ENCODE assay signal across 8 cellular contexts in the genomic region with DNA sequence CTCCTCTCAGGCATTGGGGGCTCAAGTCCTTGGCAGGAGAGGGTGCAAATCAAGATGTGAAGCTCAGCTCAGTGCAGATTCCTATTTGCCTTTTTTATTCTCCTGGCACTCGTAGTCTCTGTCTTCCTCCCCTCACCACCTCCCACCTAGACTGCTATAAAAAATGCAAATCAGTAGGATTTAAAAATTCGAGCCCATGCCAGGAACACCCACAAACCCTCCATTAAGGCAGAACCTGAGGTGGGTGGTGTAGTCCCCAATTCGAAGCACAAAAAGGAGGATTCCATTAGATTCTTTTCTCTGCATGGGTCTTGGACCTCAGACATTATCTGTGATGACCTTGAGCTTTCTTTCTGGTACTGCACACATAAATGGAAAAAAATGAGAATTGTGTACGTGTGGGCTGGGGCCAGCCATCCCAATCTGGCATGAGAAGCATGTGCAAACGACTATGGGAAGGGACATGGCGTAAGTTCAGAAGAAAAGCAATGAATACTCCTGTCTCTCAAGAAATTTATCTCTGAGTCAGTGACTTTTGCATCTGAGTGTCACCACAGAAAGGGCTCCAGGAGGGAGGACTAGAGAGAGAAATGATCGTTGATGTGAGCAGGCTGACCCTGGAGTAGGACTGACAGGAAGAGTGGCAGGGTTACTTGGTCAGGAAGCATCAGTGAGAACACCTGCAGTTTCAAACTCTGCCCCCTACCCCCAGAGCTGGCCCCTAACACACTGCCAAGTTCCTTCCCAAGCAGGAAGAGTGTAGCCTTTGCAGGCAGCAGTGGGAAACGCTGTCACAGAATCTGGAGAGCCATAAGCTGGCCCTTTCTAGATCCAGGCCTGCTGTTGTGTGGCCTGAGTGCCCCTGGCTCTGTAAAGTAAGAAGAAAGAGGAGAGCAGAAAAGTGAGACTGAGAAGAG. TPM values are rescaled to one million over a fixed set of nuclear protein-coding genes. Genes with fewer than 3 reads are reported as not detected.
A peak's percentile ranks its signal among the peaks of the same experiment; 100 is the strongest.
DNase-seq lines count a peak whose midpoint lies in the region; ATAC-seq and TF ChIP-seq lines count a peak whose summit lies in the region.

No MANE protein-coding gene starts in this region.

- H3K27ac ChIP-seq in cardiac muscle cell, result peak overlapping the region; percentile 79

- H3K27ac Mint-ChIP-seq in memory B cell, result peak overlapping the region; percentile 11
- peak overlapping the region; percentile 67 for H3K27ac Mint-ChIP-seq in type B pancreatic cell

- H3K9me3 ChIP-seq in cardiac muscle cell (ENCODE audit: low read depth) (no peaks in the 10 kb centered on the region), adipocyte (ENCODE audit: control insufficient read depth, low read length) (no peaks in the 10 kb centered on the region)

- peak overlapping the region; percentile 96 for H3K4me3 Mint-ChIP-seq in memory B cell
- peak overlapping the region; percentile 88 for H3K4me3 Mint-ChIP-seq in type B pancreatic cell

- intact Hi-C loops in cardiac septum (cut with DNase I), result loop anchor here (2.0 to 5.0 kb wide), 3 partner anchors 17 to 230 kb away; no protein-coding TSS in a partner anchor

- H3K9me3 Mint-ChIP-seq in memory B cell (no peaks in the 10 kb centered on the region), type B pancreatic cell (no peaks in the 10 kb centered on the region)

- H3K27me3 Mint-ChIP-seq in memory B cell (peaks cover 7% of the 10 kb centered on the region), type B pancreatic cell (peaks cover 32% of the 10 kb centered on the region)

- no peaks in the 10 kb centered on the region for H3K36me3 Mint-ChIP-seq in memory B cell
- no peaks in the 10 kb centered on the region for H3K36me3 Mint-ChIP-seq in type B pancreatic cell

- H3K4me1 Mint-ChIP-seq in memory B cell (peaks cover 16% of the 10 kb centered on the region), type B pancreatic cell (ENCODE audit: unreplicated experiment) (peaks cover 26% of the 10 kb centered on the region)

- H3K4me3 ChIP-seq in cardiac muscle cell (peak overlapping the region; percentile 53), adipocyte (ENCODE audit: low read length) (peak overlapping the region; percentile 86)

- no peak for ATAC-seq in memory B cell (ENCODE audit: low read depth)
- ATAC-seq in GM18909 (IDR thresholded peaks at IDR 0.05; ENCODE audit: poor library complexity, unreplicated experiment), result no peak
- ATAC-seq in GM19463 (IDR thresholded peaks at IDR 0.05; ENCODE audit: unreplicated experiment), result no peak

- no peaks in the 10 kb centered on the region for H3K27me3 ChIP-seq in cardiac muscle cell
- no peaks in the 10 kb centered on the region for H3K27me3 ChIP-seq in adipocyte (replicated peaks; ENCODE audit: control insufficient read depth, insufficient read depth, low read length)

- H3K9ac ChIP-seq in adipocyte (ENCODE audit: low read length), result peak overlapping the region; percentile 89

- peaks cover 23% of the 10 kb centered on the region for H3K4me1 ChIP-seq in cardiac muscle cell (ENCODE audit: low read depth)
- peaks cover 62% of the 10 kb centered on the region for H3K4me1 ChIP-seq in adipocyte (ENCODE audit: control insufficient read depth, insufficient read depth, low read length)

- H3K36me3 ChIP-seq in cardiac muscle cell (no peaks in the 10 kb centered on the region), adipocyte (ENCODE audit: control insufficient read depth, insufficient read depth, low read length, severe bottlenecking) (no peaks in the 10 kb centered on the region)

- no peak for TF ChIP-seq CTCF in cardiac muscle cell (IDR thresholded peaks at IDR 0.05; ENCODE audit: low read depth, low read length)
- no peak for TF ChIP-seq CTCF in type B pancreatic cell (conservative IDR thresholded peaks at IDR 0.05)

- DNase-seq in cardiac muscle cell (ENCODE audit: low read depth in 1 of 2, low spot score in 1 of 2) (no peak), cardiac septum (ENCODE audit: low spot score) (no peak), adipocyte (ENCODE audit: low read depth) (no peak), memory B cell (ENCODE audit: low spot score in 2 of 2) (no peak), type B pancreatic cell (ENCODE audit: extremely low spot score, unreplicated experiment) (no peak), AG08396 (ENCODE audit: low spot score) (no peak)

RNA-seq across cellular contexts. Expression of a gene that starts 1.7 kb away (rescaled TPM):
- total RNA-seq in cardiac muscle cell (7.5 and 11.1 TPM in 2 replicates), cardiac septum (13.7 TPM), type B pancreatic cell (ENCODE audit: low replicate concordance) (5.3 and 9.7 TPM in 2 replicates)
- polyA plus RNA-seq in cardiac muscle cell, result 4.5 and 7.2 TPM in 2 replicates

RNA-seq across cellular contexts. Expression of a gene that starts 18.2 kb away (rescaled TPM):
- total RNA-seq in cardiac muscle cell (34.0 TPM in 2 replicates), cardiac septum (7.6 TPM), type B pancreatic cell (ENCODE audit: low replicate concordance) (13.2 and 18.1 TPM in 2 replicates)
- polyA plus RNA-seq in cardiac muscle cell, result 11.5 and 14.9 TPM in 2 replicates
